ENCODE assay signal across 8 cellular contexts in the genomic region with DNA sequence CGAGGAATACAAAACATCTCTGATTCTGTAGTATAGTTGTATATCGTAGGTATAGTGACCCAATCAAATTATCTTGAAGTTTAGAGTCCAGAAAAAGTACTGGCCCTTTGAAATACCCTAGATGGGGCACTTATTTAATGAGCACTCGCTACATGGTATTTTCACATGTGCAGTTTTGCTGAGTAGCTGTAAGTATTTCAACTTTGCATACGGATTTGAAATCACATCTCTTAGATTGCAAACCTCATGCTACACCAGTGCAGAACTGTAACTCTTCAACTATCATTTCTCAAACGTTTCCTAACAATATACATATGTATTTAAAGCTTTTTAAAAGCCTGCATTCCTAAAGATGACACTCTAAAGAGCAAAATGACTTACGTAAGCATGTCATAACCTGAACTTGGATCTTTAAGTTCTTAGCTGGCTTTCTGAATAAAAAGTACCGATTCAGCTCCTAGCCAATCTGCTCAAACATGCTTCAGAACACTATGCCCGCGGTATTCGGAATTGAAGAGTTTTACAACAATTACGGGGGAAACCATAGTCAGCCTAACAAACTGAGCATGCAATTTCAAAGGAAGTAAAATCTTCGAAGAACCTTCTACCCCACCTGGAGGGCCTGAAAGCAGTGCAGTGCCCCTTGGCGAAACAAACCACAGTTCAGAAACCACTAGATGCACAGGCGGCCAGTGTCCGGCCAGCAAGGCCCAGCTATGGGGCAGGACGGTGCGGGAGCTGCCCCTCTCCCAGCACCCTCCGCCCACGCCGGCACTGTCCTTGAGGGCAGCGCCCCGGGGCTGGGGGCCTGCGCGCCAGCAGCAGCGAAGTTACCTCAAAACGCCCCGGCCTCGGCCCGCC. TPM values are rescaled to one million over a fixed set of nuclear protein-coding genes. Genes with fewer than 3 reads are reported as not detected.
DNase-seq lines count a peak whose midpoint lies in the region; ATAC-seq and TF ChIP-seq lines count a peak whose summit lies in the region.

No MANE protein-coding gene starts in this region.

- no peak for DNase-seq in AG04449 (ENCODE audit: low read depth, low spot score)
- DNase-seq in SJSA1 (ENCODE audit: low read depth in 1 of 2, low spot score in 2 of 2) = peak in 1 of 2 experiments; percentile 40
- peak; percentile 44 for DNase-seq in choroid plexus epithelial cell (ENCODE audit: low read depth)
- DNase-seq in left lung = peak; percentile 42 to 88
- DNase-seq in stimulated activated CD8-positive, alpha-beta memory T cell treated with anti-CD3 and anti-CD28 coated beads, Interleukin-4, amount 100 ng/mL, for 48 hours = peak; percentile 53
- DNase-seq in UCSD-AML1 (lab: John Stamatoyannopoulos, UW; ENCODE audit: unreplicated experiment) = no peak

- H3K4me1 ChIP-seq in SJSA1 (replicated peaks) (no peaks in the 10 kb centered on the region), left lung (peaks cover 4 to 25% of the 10 kb centered on the region in 2 donors)

- CTCF ChIA-PET in AG04449 (lab: Yijun Ruan, JAX) = interaction anchor here (1.1 to 1.7 kb wide), 4 partner anchors 10 to 33 kb away, joined by 3 to 4 read pairs (median 3); partner anchors contain the start of gene KMO

- intact Hi-C loops in left lung (cut with DNase I) = no loop called here

- POLR2A ChIA-PET in AG04449 (lab: Yijun Ruan, JAX) = interaction anchor here (0.5 to 1.5 kb wide), 5 partner anchors 10 to 907 kb away, joined by 3 to 4 read pairs (median 3); partner anchors contain the start of genes EXO1 and GREM2

- TF ChIP-seq CTCF in AG04449 (IDR thresholded peaks at IDR 0.05; ENCODE audit: insufficient read depth, low read length, missing control alignments) (no peak), choroid plexus epithelial cell (conservative IDR thresholded peaks at IDR 0.05; ENCODE audit: low read depth, low read length) (no peak), left lung (IDR thresholded peaks at IDR 0.05) (no peak)

- ATAC-seq in GM18873 (IDR thresholded peaks at IDR 0.05; ENCODE audit: low FRiP score, unreplicated experiment) (peak; percentile 19), HG03066 (IDR thresholded peaks at IDR 0.05; ENCODE audit: low read depth, unreplicated experiment) (peak; percentile 27), left lung (peak; percentile 66)

- H3K27me3 ChIP-seq in SJSA1 (replicated peaks) (peaks cover 5% of the 10 kb centered on the region), left lung (peaks cover 13 to 17% of the 10 kb centered on the region in 2 donors)

- peak overlapping the region; percentile 81 for H3K4me3 ChIP-seq in AG04449 (ENCODE audit: low read depth, low read length)
- peak overlapping the region; percentile 70 for H3K4me3 ChIP-seq in SJSA1
- peak overlapping the region; percentile 87 for H3K4me3 ChIP-seq in choroid plexus epithelial cell (ENCODE audit: low read depth, low read length)
- H3K4me3 ChIP-seq in left lung = peak overlapping the region; percentile 97 to 98

- H3K36me3 ChIP-seq in SJSA1 = peaks cover 18% of the 10 kb centered on the region
- H3K36me3 ChIP-seq in left lung = peaks cover 0 to 15% of the 10 kb centered on the region in 2 donors

- no peaks in the 10 kb centered on the region for H3K9me3 ChIP-seq in SJSA1 (replicated peaks)
- no peaks in the 10 kb centered on the region for H3K9me3 ChIP-seq in left lung

- H3K27ac ChIP-seq in SJSA1 = peak overlapping the region; percentile 27
- H3K27ac ChIP-seq in left lung = peak overlapping the region; percentile 79 to 89

RNA-seq across cellular contexts. Expression of gene FH, which starts 0.9 kb away (rescaled TPM):
- 80.6 and 87.9 TPM in 2 replicates for total RNA-seq in SJSA1 (2014; rRNA removed; shearing (Covaris generic))
- total RNA-seq in left lung = 10 to 100 TPM; 49.8 to 60.1 TPM

RNA-seq across cellular contexts. Expression of gene KMO, which starts 13.5 kb away (rescaled TPM):
- total RNA-seq in SJSA1 (2014; rRNA removed; shearing (Covaris generic)) = 0.08 TPM in 1 of 2 replicates, not detected in the other
- total RNA-seq in left lung = 10 to 100 TPM in 1 of 2 donors, 1 to 10 TPM in 1; 5.9 to 10.7 TPM

Comparison
In these comparisons a context has a peak if more than half of its experiments do, and no peak if none do; other contexts are left out.
1. DNase-seq: peak in choroid plexus epithelial cell (single experiment), left lung (2 of 2) and stimulated activated CD8-positive, alpha-beta memory T cell treated with anti-CD3 and anti-CD28 coated beads, Interleukin-4, amount 100 ng/mL, for 48 hours (single experiment); none in AG04449 (single experiment) and UCSD-AML1 (single experiment).
2. Peak in every context shown above with its lines, with median percentiles within 50 percentile points of each other: H3K4me3 ChIP-seq and ATAC-seq.